Comparison of ENCODE assay signal across 8 cellular contexts in the genomic region with DNA sequence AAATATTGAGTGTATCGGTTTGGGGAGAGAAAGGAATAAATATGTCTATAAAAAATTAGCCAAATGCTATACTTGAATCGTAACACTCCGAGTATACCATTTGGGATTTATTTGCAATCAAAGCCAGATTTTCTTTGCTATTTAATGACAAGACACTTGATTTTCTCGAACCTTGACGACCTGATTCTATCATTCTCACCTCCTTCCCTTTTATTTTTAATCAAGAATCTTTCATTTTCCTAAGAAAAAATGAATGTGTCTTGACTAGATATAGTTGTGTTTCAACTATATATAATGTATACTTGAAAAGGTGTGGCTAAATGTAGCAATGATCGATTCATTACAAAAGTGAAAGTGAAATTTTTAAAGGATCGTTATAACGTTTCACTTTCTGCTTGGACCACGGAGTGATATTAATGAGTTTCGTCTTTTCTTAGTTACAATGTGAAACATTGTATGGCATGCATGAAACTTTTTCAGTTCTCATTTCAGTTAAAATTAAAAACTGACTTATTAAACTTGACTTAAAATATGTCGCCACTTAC. TPM values are rescaled to one million over a fixed set of nuclear protein-coding genes. Genes with fewer than 3 reads are reported as not detected.
DNase-seq lines count a peak whose midpoint lies in the region; ATAC-seq and TF ChIP-seq lines count a peak whose summit lies in the region.

No MANE protein-coding gene starts in this region.

- H3K18ac ChIP-seq in trophoblast cell (ENCODE audit: low read length): no peak overlapping the region

- peak overlapping the region; percentile 80 for H3K9ac ChIP-seq in PC-3 (ENCODE audit: low read length)
- no peak overlapping the region for H3K9ac ChIP-seq in trophoblast cell (ENCODE audit: low read length)

- peak overlapping the region; percentile 100 for H4K8ac ChIP-seq in trophoblast cell (ENCODE audit: low read depth, low read length)

- H3K9me2 ChIP-seq in PC-3 (replicated peaks; ENCODE audit: low read length): no peaks in the 10 kb centered on the region

- H3K79me2 ChIP-seq in PC-3 (ENCODE audit: low read length) (peaks cover 19% of the 10 kb centered on the region), trophoblast cell (ENCODE audit: control insufficient read depth, insufficient read depth, low read length, poor library complexity) (peaks cover 2% of the 10 kb centered on the region)

- H3K27me3 ChIP-seq in PC-3 (ENCODE audit: low read length) (no peaks in the 10 kb centered on the region), trophoblast cell (ENCODE audit: insufficient read depth, low read length) (no peaks in the 10 kb centered on the region)

- no peak overlapping the region for H2AK5ac ChIP-seq in trophoblast cell (ENCODE audit: low read length)

- H3K4me1 ChIP-seq in PC-3 (ENCODE audit: insufficient read depth, low read length) (peaks cover 9% of the 10 kb centered on the region), trophoblast cell (ENCODE audit: control insufficient read depth in 1 of 2, insufficient read depth in 2 of 2, low read length in 2 of 2) (no peaks in the 10 kb centered on the region)

- H4K91ac ChIP-seq in trophoblast cell (ENCODE audit: low read depth, low read length): peak overlapping the region; percentile 98

- H3K9me3 ChIP-seq in PC-3 (ENCODE audit: low read length) (no peaks in the 10 kb centered on the region), trophoblast cell (ENCODE audit: insufficient read depth, low read depth, low read length) (peaks cover 3% of the 10 kb centered on the region)

- POLR2A ChIA-PET in PC-3 (lab: Charles Lee; ENCODE audit: unreplicated experiment): no interaction called here

- no peak for TF ChIP-seq CTCF in PC-3 (conservative IDR thresholded peaks at IDR 0.05; ENCODE audit: low read depth, low read length)

- H3F3A ChIP-seq in PC-3 (ENCODE audit: low read length, unreplicated experiment): no peaks in the 10 kb centered on the region

- H3K36me3 ChIP-seq in PC-3 (ENCODE audit: low read depth, low read length): peaks cover 13% of the 10 kb centered on the region; the same call in 1 of the 2 replicates
- peaks cover 2 to 5% of the 10 kb centered on the region in 2 experiments for H3K36me3 ChIP-seq in trophoblast cell (ENCODE audit: control insufficient read depth in 1 of 2, insufficient read depth in 2 of 2, low read length in 2 of 2)

- BruUV-seq in PC-3 (replicated peaks; lab: Mats Ljungman, UMichigan): TSS peak; percentile 74

- no peak overlapping the region for H3K23ac ChIP-seq in trophoblast cell (ENCODE audit: low read length)

- CTCF ChIA-PET in PC-3 (lab: Charles Lee): interaction anchor here (0.6 to 1.0 kb wide), 2 partner anchors 33 to 178 kb away, joined by 3 to 5 read pairs; a partner anchor contains a TSS

- no peaks in the 10 kb centered on the region for H4K20me1 ChIP-seq in PC-3 (ENCODE audit: low read length)

- H2BK120ac ChIP-seq in trophoblast cell (ENCODE audit: insufficient read depth, low read length, poor library complexity): no peak overlapping the region

- H3K4me3 ChIP-seq in PC-3 (ENCODE audit: low read length): peak overlapping the region; percentile 89
- H3K4me3 ChIP-seq in trophoblast cell (ENCODE audit: low read depth, low read length): peak overlapping the region; percentile 99

- no peak overlapping the region for H3K14ac ChIP-seq in trophoblast cell (ENCODE audit: low read length)

- H3K27ac ChIP-seq in PC-3 (ENCODE audit: low read length) (no peak overlapping the region), trophoblast cell (ENCODE audit: low read depth, low read length) (no peak overlapping the region)

- TF ChIP-seq POLR2A in erythroblast (IDR thresholded peaks at IDR 0.05; ENCODE audit: low read length): no peak

- DNase-seq in DMS53 (lab: John Stamatoyannopoulos, UW): peak; percentile 51
- no peak for DNase-seq in DMS53 treated with DMSO at 0.1 percent for 48 hours (lab: John Stamatoyannopoulos, UW; ENCODE audit: unreplicated experiment)
- no peak for DNase-seq in PC-3
- DNase-seq in erythroblast (lab: John Stamatoyannopoulos, UW): peak; percentile 24 to 63
- DNase-seq in trophoblast cell: peak in 1 of 2 donors; percentile 29
- DNase-seq in activated effector memory CD4-positive, alpha-beta T cell treated with Interleukin-2 at 50 U/mL for 16 hours: no peak
- no peak for DNase-seq in NCI-H2081 treated with DMSO at 0.1 percent for 48 hours (lab: John Stamatoyannopoulos, UW)

- peak overlapping the region; percentile 98 for H4K12ac ChIP-seq in trophoblast cell (ENCODE audit: low read depth, low read length)

- intact Hi-C loops in PC-3 (cut with micrococcal nuclease): no loop called here

- H2AFZ ChIP-seq in PC-3 (ENCODE audit: low read length) (peak overlapping the region; percentile 79), trophoblast cell (ENCODE audit: insufficient read depth, low read length, poor library complexity) (peak overlapping the region; percentile 99)

- 100% methylated on average over 1 of the region's 11 CpGs for WGBS in trophoblast cell (ENCODE audit: extremely low coverage, insufficient coverage, insufficient read length)

- H2BK5ac ChIP-seq in trophoblast cell (ENCODE audit: low read depth, low read length, poor library complexity): no peak overlapping the region

- no peak overlapping the region for H3K4ac ChIP-seq in trophoblast cell (ENCODE audit: low read depth, low read length)

- no peak overlapping the region for H2BK12ac ChIP-seq in trophoblast cell (ENCODE audit: low read length)

- H3K79me1 ChIP-seq in trophoblast cell (ENCODE audit: low read length): peaks cover 3% of the 10 kb centered on the region

- H3K4me2 ChIP-seq in PC-3 (ENCODE audit: low read length) (peak overlapping the region; percentile 91), trophoblast cell (ENCODE audit: low read length) (peak overlapping the region; percentile 63)

- peak; percentile 35 for ATAC-seq in HG02623 (IDR thresholded peaks at IDR 0.05; ENCODE audit: unreplicated experiment)
- ATAC-seq in PC-3: no peak

RNA-seq across cellular contexts. Expression of a gene that starts 0.6 kb away (rescaled TPM):
- 40.1 and 47.0 TPM in 2 replicates for total RNA-seq in PC-3 (2014; rRNA removed)
- polyA plus RNA-seq in trophoblast cell (2013): 43.0 and 47.0 TPM in 2 replicates

Comparison
In these comparisons a context has a peak if more than half of its experiments do, and no peak if none do; other contexts are left out.
1. DNase-seq: peak in DMS53 (single experiment) and erythroblast (2 of 2); none in DMS53 treated with DMSO at 0.1 percent for 48 hours (single experiment), PC-3 (single experiment), activated effector memory CD4-positive, alpha-beta T cell treated with Interleukin-2 at 50 U/mL for 16 hours (single experiment) and NCI-H2081 treated with DMSO at 0.1 percent for 48 hours (single experiment).